8 cellular contexts compared by ENCODE assay signal in the genomic region with DNA sequence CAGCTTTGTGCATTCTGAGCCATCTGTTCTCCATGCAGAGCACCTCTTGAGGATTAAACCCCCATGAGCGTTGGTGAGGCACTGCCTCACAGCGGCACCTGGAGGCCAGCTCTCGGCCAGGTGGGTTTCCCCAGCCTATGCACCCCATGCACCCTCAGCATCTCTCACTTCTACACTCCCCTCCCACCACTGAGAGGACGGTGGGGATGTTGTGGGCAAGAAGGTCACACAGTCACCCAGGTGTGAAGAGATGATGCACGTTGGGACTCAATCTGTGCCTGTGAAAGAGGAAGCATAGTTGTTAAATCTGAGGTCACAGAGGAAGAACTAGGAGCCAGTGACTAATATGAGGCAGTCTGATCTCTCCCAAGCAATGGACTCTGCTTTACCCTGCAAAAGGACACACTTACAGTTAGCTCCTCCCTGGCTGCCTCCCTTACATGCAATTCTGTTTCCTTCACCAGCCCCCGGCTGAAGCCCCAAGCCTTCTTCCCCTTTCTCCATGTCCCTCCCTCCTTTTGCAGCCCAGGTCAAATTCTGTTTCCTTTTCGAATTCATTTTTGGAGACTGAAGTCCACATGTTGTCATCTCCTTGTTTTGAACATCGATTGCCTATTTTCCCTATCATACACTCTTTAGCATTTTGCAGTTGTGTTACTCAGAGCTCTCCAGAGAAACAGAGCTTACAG. TPM values are rescaled to one million over a fixed set of nuclear protein-coding genes. Genes with fewer than 3 reads are reported as not detected.
A peak's percentile ranks its signal among the peaks of the same experiment; 100 is the strongest.
DNase-seq lines count a peak whose midpoint lies in the region; ATAC-seq lines count a peak whose summit lies in the region.

No MANE protein-coding gene starts in this region.

- no peaks in the 10 kb centered on the region for H3K27me3 Mint-ChIP-seq in CD4-positive, alpha-beta memory T cell
- no peaks in the 10 kb centered on the region for H3K27me3 Mint-ChIP-seq in activated T-cell treated with anti-CD3 and anti-CD28 coated beads, Interleukin-2, amount 50 U/mL, for 72 hours (ENCODE audit: low read depth)

- H3K9me3 ChIP-seq in CD4-positive, alpha-beta memory T cell (ENCODE audit: control insufficient read depth in 1 of 2, low read length in 2 of 2): no peaks in the 10 kb centered on the region
- no peaks in the 10 kb centered on the region for H3K9me3 ChIP-seq in aorta (ENCODE audit: control insufficient read depth, low read length)

- 57 to 59% methylated on average over 8 of the region's 8 CpGs for WGBS in aorta, 2 donors

- no peaks in the 10 kb centered on the region for H3K36me3 Mint-ChIP-seq in CD4-positive, alpha-beta memory T cell
- no peaks in the 10 kb centered on the region for H3K36me3 Mint-ChIP-seq in activated T-cell treated with anti-CD3 and anti-CD28 coated beads, Interleukin-2, amount 50 U/mL, for 72 hours (ENCODE audit: insufficient read depth in 2 of 2)

- H3K4me3 Mint-ChIP-seq in CD4-positive, alpha-beta memory T cell: peak overlapping the region in 1 of 8 donors; percentile 51
- no peak overlapping the region for H3K4me3 Mint-ChIP-seq in activated T-cell treated with anti-CD3 and anti-CD28 coated beads, Interleukin-2, amount 50 U/mL, for 72 hours

- H3K27ac Mint-ChIP-seq in CD4-positive, alpha-beta memory T cell: peak overlapping the region in 4 of 7 donors; percentile 8 to 43 (median 14)
- no peak overlapping the region for H3K27ac Mint-ChIP-seq in activated T-cell treated with anti-CD3 and anti-CD28 coated beads, Interleukin-2, amount 50 U/mL, for 72 hours

- DNase-seq in CD4-positive, alpha-beta memory T cell: peak in 3 of 5 donors; percentile 10 to 51 (median 11)
- DNase-seq in activated T-cell treated with anti-CD3 and anti-CD28 coated beads, Interleukin-2, amount 50 U/mL, for 72 hours: peak; percentile 69 to 78
- peak; percentile 62 to 67 for DNase-seq in stimulated activated CD8-positive, alpha-beta memory T cell treated with anti-CD3 and anti-CD28 coated beads, Interleukin-15, amount 100 ng/mL, for 48 hours (ENCODE audit: low read depth in 2 of 2)
- DNase-seq in middle frontal gyrus (ENCODE audit: extremely low spot score, low spot score) (no peak), SK-N-DZ (ENCODE audit: low spot score) (no peak), aorta (no peak)

- peaks cover 6 to 16% (median 12%) of the 10 kb centered on the region in 4 donors for H3K4me1 Mint-ChIP-seq in CD4-positive, alpha-beta memory T cell
- peaks cover 21% of the 10 kb centered on the region for H3K4me1 Mint-ChIP-seq in activated T-cell treated with anti-CD3 and anti-CD28 coated beads, Interleukin-2, amount 50 U/mL, for 72 hours (ENCODE audit: low read depth)

- no peaks in the 10 kb centered on the region for H3K9me3 Mint-ChIP-seq in CD4-positive, alpha-beta memory T cell
- H3K9me3 Mint-ChIP-seq in activated T-cell treated with anti-CD3 and anti-CD28 coated beads, Interleukin-2, amount 50 U/mL, for 72 hours: no peaks in the 10 kb centered on the region

- intact Hi-C loops in CD4-positive, alpha-beta memory T cell (cut with micrococcal nuclease): no loop called here
- intact Hi-C loops in aorta (cut with DNase I): no loop called here

- CTCF ChIA-PET in CD4-positive, alpha-beta memory T cell (lab: Charles Lee; ENCODE audit: partially characterized antibody): no interaction called here

- POLR2A ChIA-PET in CD4-positive, alpha-beta memory T cell (lab: Charles Lee; ENCODE audit: partially characterized antibody): interaction anchor here (0.7 to 0.8 kb wide), 2 partner anchors 21 to 69 kb away, joined by 3 to 6 read pairs; no protein-coding TSS in a partner anchor

- H3K4me1 ChIP-seq in CD4-positive, alpha-beta memory T cell (ENCODE audit: insufficient read depth, low read length): peaks cover 10% of the 10 kb centered on the region
- no peaks in the 10 kb centered on the region for H3K4me1 ChIP-seq in aorta (ENCODE audit: control insufficient read depth in 1 of 2, insufficient read depth in 2 of 2, low read length in 2 of 2)

- no peak overlapping the region for H3K27ac ChIP-seq in CD4-positive, alpha-beta memory T cell (ENCODE audit: low read depth, low read length)
- H3K27ac ChIP-seq in aorta (ENCODE audit: low read depth in 1 of 2, low read length in 2 of 2): no peak overlapping the region

- H3K4me3 ChIP-seq in CD4-positive, alpha-beta memory T cell (ENCODE audit: low read length in 2 of 2): no peak overlapping the region
- H3K4me3 ChIP-seq in aorta (ENCODE audit: low read length in 2 of 2): no peak overlapping the region

- H3K27me3 ChIP-seq in CD4-positive, alpha-beta memory T cell (ENCODE audit: insufficient read depth, low read length): no peaks in the 10 kb centered on the region
- no peaks in the 10 kb centered on the region for H3K27me3 ChIP-seq in aorta (ENCODE audit: control insufficient read depth in 1 of 2, insufficient read depth in 2 of 2, low read length in 1 of 2)

- peak; percentile 95 for ATAC-seq in GM19397 (IDR thresholded peaks at IDR 0.05; ENCODE audit: unreplicated experiment)
- peak; percentile 98 for ATAC-seq in HG03354 (IDR thresholded peaks at IDR 0.05; ENCODE audit: poor library complexity, severe bottlenecking, unreplicated experiment)
- ATAC-seq in activated T-cell treated with anti-CD3 and anti-CD28 coated beads, Interleukin-2, amount 50 U/mL, for 72 hours (replicated peaks in 1 of 2): peak; percentile 99
- ATAC-seq in aorta (ENCODE audit: low FRiP score): no peak

- H3K36me3 ChIP-seq in CD4-positive, alpha-beta memory T cell (ENCODE audit: insufficient read depth, low read length): no peaks in the 10 kb centered on the region
- H3K36me3 ChIP-seq in aorta (ENCODE audit: control insufficient read depth in 1 of 2, insufficient read depth in 2 of 2, low read length in 1 of 2): no peaks in the 10 kb centered on the region

RNA-seq across cellular contexts. Expression of gene HS3ST3B1, which starts 58.5 kb away (rescaled TPM):
- total RNA-seq in CD4-positive, alpha-beta memory T cell: 10 to 100 TPM; 38.8 to 40.5 TPM
- polyA plus RNA-seq in CD4-positive, alpha-beta memory T cell: 10 to 100 TPM in 1 of 2 donors, 1 to 10 TPM in 1; 6.0 to 12.4 TPM
- 10 to 100 TPM; 10.8 to 17.1 TPM for total RNA-seq in activated T-cell treated with anti-CD3 and anti-CD28 coated beads, Interleukin-2, amount 50 U/mL, for 72 hours
- polyA plus RNA-seq in SK-N-DZ (2014; cell fraction: cytosol; rRNA removed): 0.18 TPM in 1 of 2 replicates, not detected in the other
- 0.05 and 0.18 TPM in 2 replicates for polyA plus RNA-seq in SK-N-DZ (2014; cell fraction: nucleus; rRNA removed)
- total RNA-seq in aorta: 1 to 10 TPM in 1 of 2 donors, under 1 TPM in 1; 0.63 to 1.3 TPM
- polyA plus RNA-seq in aorta: under 1 TPM in 1 of 2 donors, not detected in 1; 0.05 TPM

Comparison
In these comparisons a context has a peak if more than half of its experiments do, and no peak if none do; other contexts are left out.
1. DNase-seq: peak in CD4-positive, alpha-beta memory T cell (3 of 5), activated T-cell treated with anti-CD3 and anti-CD28 coated beads, Interleukin-2, amount 50 U/mL, for 72 hours (2 of 2) and stimulated activated CD8-positive, alpha-beta memory T cell treated with anti-CD3 and anti-CD28 coated beads, Interleukin-15, amount 100 ng/mL, for 48 hours (2 of 2); none in middle frontal gyrus (single experiment), SK-N-DZ (single experiment) and aorta (0 of 2).
2. RNA of gene HS3ST3B1, which starts 58.5 kb away (total RNA-seq): 38.8 to 40.5 TPM in CD4-positive, alpha-beta memory T cell and 10.8 to 17.1 TPM in activated T-cell treated with anti-CD3 and anti-CD28 coated beads, Interleukin-2, amount 50 U/mL, for 72 hours; 0.63 to 1.3 TPM in aorta; every median in the first group is over 4 times any median in the second.